In the genomic region with DNA sequence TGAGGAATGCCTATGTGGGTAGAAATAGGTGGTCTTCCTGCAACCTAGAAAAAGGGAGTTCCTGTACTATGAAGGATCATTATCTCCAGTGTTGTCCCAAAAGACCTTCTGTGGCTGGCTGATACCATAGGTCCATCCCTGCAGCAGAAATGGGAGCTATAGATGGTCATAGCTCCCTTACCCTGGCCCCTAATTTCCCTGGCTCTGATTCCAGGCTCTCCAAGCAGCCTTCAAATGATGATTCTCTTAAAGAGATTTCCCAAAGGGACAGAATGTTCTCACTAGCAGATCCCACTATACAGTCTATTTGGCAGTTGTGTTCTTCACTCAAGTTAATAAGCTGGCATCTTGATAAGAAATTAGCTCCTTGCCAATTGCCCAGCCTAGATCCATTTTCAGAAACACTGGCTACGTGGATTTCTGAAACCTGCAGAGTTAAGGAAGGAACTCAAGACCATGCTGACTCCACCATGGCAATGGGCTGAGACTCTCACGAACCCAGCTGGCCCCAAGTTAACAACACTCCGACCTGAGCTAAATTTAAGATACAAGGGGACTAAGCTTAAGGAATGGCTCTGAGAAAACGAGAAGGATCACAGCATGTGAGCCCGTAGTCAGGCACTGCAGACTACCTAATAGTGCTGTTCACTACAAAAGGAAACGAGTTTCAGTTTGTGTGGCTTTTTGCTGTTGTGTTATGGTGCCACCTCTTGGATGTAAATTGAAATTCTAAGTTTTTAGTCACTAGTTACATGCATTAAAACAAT, we compare ENCODE assay signal across 8 cellular contexts. TPM values are rescaled to one million over a fixed set of nuclear protein-coding genes. Genes with fewer than 3 reads are reported as not detected.
DNase-seq lines count a peak whose midpoint lies in the region; ATAC-seq and TF ChIP-seq lines count a peak whose summit lies in the region.

No MANE protein-coding gene starts in this region.

- H3K36me3 ChIP-seq in SJSA1 (peaks cover 6% of the 10 kb centered on the region; the same call in 1 of the 2 replicates), breast epithelium (no peaks in the 10 kb centered on the region), kidney epithelial cell (ENCODE audit: control insufficient read depth, insufficient read depth, low read length) (no peaks in the 10 kb centered on the region)

- peak overlapping the region; percentile 1; the same call in 1 of the 2 replicates for H3K27ac ChIP-seq in SJSA1
- peak overlapping the region in 1 of 2 donors; percentile 31 for H3K27ac ChIP-seq in breast epithelium

- no peaks in the 10 kb centered on the region for H3K36me3 Mint-ChIP-seq in stimulated activated naive CD8-positive, alpha-beta T cell treated with anti-CD3 and anti-CD28 coated beads, Interleukin-15, Interleukin-2, amounts not matched to agents 100 ng/mL and 50 ng/mL, for 24 hours (ENCODE audit: low read depth)

- peak; percentile 13 for DNase-seq in DMS79 treated with DMSO at 0.1 percent for 48 hours (lab: John Stamatoyannopoulos, UW)
- peak; percentile 32 to 57 for DNase-seq in SJSA1 (ENCODE audit: low read depth in 1 of 2, low spot score in 2 of 2)
- DNase-seq in breast epithelium (ENCODE audit: low spot score in 2 of 2), result no peak
- DNase-seq in kidney epithelial cell (ENCODE audit: low read depth), result no peak

- H3K4me3 ChIP-seq in SJSA1, result peak overlapping the region; percentile 26
- H3K4me3 ChIP-seq in breast epithelium, result peak overlapping the region in 2 of 3 donors; percentile 27 to 46
- no peak overlapping the region for H3K4me3 ChIP-seq in kidney epithelial cell (ENCODE audit: low read depth, low read length)

- H3K27me3 ChIP-seq in SJSA1 (replicated peaks) (no peaks in the 10 kb centered on the region), breast epithelium (no peaks in the 10 kb centered on the region), kidney epithelial cell (ENCODE audit: control insufficient read depth, insufficient read depth, low read length) (no peaks in the 10 kb centered on the region)

- TF ChIP-seq RAD21 in Ishikawa (IDR thresholded peaks at IDR 0.05; ENCODE audit: low read depth), result peak; percentile 80

- peak; percentile 75 for ATAC-seq in GM19452 (IDR thresholded peaks at IDR 0.05; ENCODE audit: unreplicated experiment)
- no peak for ATAC-seq in HG03097 (IDR thresholded peaks at IDR 0.05; ENCODE audit: low FRiP score, unreplicated experiment)

- H3K4me1 Mint-ChIP-seq in stimulated activated naive CD8-positive, alpha-beta T cell treated with anti-CD3 and anti-CD28 coated beads, Interleukin-15, Interleukin-2, amounts not matched to agents 100 ng/mL and 50 ng/mL, for 24 hours (ENCODE audit: low read depth), result peaks cover 7% of the 10 kb centered on the region

- intact Hi-C loops in breast epithelium (cut with DNase I; ENCODE audit: low total_unique reads), result no loop called here

- peak overlapping the region; percentile 68 for H3K4me3 Mint-ChIP-seq in stimulated activated naive CD8-positive, alpha-beta T cell treated with anti-CD3 and anti-CD28 coated beads, Interleukin-15, Interleukin-2, amounts not matched to agents 100 ng/mL and 50 ng/mL, for 24 hours

- TF ChIP-seq EP300 in Ishikawa (IDR thresholded peaks at IDR 0.05; ENCODE audit: borderline replicate concordance), result no peak

- no peaks in the 10 kb centered on the region for H3K9me3 Mint-ChIP-seq in stimulated activated naive CD8-positive, alpha-beta T cell treated with anti-CD3 and anti-CD28 coated beads, Interleukin-15, Interleukin-2, amounts not matched to agents 100 ng/mL and 50 ng/mL, for 24 hours

- H3K9me3 ChIP-seq in SJSA1 (replicated peaks), result no peaks in the 10 kb centered on the region
- H3K9me3 ChIP-seq in breast epithelium, result no peaks in the 10 kb centered on the region

- no peaks in the 10 kb centered on the region for H3K27me3 Mint-ChIP-seq in stimulated activated naive CD8-positive, alpha-beta T cell treated with anti-CD3 and anti-CD28 coated beads, Interleukin-15, Interleukin-2, amounts not matched to agents 100 ng/mL and 50 ng/mL, for 24 hours

- TF ChIP-seq POLR2A in breast epithelium (IDR thresholded peaks at IDR 0.05), result no peak

- peak in 2 of 3 donors; percentile 48 to 57 for TF ChIP-seq CTCF in breast epithelium (IDR thresholded peaks at IDR 0.05)
- TF ChIP-seq CTCF in kidney epithelial cell (IDR thresholded peaks at IDR 0.05; ENCODE audit: insufficient read depth, low read length, poor library complexity, severe bottlenecking), result peak; percentile 58

- H3K27ac Mint-ChIP-seq in stimulated activated naive CD8-positive, alpha-beta T cell treated with anti-CD3 and anti-CD28 coated beads, Interleukin-15, Interleukin-2, amounts not matched to agents 100 ng/mL and 50 ng/mL, for 24 hours, result peak overlapping the region; percentile 59

- H3K4me1 ChIP-seq in SJSA1 (replicated peaks) (peaks cover 12% of the 10 kb centered on the region), breast epithelium (no peaks in the 10 kb centered on the region)

TF ChIP-seq in Ishikawa, 13 proteins besides CTCF, POLR2A, EP300 and RAD21:
- TF ChIP-seq TEAD4 (IDR thresholded peaks at IDR 0.05) (no peak), CREB1 (IDR thresholded peaks at IDR 0.05; ENCODE audit: low read depth) (no peak), EGR1 (IDR thresholded peaks at IDR 0.05) (no peak), CEBPB (IDR thresholded peaks at IDR 0.05) (no peak), ZBTB7A (IDR thresholded peaks at IDR 0.05; ENCODE audit: low read depth) (no peak), FOXM1 (IDR thresholded peaks at IDR 0.05; ENCODE audit: borderline replicate concordance, low read depth) (no peak), TAF1 (IDR thresholded peaks at IDR 0.05; ENCODE audit: low read depth) (no peak), TCF12 (IDR thresholded peaks at IDR 0.05; ENCODE audit: low read depth) (no peak), YY1 (IDR thresholded peaks at IDR 0.05; ENCODE audit: low read depth) (no peak), NFIC (IDR thresholded peaks at IDR 0.05) (no peak)
- TF ChIP-seq, protein P1, sequence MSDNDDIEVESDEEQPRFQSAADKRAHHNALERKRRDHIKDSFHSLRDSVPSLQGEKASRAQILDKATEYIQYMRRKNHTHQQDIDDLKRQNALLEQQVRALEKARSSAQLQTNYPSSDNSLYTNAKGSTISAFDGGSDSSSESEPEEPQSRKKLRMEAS (IDR thresholded peaks at IDR 0.05), result no peak
- TF ChIP-seq, protein P2, sequence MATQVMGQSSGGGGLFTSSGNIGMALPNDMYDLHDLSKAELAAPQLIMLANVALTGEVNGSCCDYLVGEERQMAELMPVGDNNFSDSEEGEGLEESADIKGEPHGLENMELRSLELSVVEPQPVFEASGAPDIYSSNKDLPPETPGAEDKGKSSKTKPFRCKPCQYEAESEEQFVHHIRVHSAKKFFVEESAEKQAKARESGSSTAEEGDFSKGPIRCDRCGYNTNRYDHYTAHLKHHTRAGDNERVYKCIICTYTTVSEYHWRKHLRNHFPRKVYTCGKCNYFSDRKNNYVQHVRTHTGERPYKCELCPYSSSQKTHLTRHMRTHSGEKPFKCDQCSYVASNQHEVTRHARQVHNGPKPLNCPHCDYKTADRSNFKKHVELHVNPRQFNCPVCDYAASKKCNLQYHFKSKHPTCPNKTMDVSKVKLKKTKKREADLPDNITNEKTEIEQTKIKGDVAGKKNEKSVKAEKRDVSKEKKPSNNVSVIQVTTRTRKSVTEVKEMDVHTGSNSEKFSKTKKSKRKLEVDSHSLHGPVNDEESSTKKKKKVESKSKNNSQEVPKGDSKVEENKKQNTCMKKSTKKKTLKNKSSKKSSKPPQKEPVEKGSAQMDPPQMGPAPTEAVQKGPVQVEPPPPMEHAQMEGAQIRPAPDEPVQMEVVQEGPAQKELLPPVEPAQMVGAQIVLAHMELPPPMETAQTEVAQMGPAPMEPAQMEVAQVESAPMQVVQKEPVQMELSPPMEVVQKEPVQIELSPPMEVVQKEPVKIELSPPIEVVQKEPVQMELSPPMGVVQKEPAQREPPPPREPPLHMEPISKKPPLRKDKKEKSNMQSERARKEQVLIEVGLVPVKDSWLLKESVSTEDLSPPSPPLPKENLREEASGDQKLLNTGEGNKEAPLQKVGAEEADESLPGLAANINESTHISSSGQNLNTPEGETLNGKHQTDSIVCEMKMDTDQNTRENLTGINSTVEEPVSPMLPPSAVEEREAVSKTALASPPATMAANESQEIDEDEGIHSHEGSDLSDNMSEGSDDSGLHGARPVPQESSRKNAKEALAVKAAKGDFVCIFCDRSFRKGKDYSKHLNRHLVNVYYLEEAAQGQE (IDR thresholded peaks at IDR 0.05; ENCODE audit: low read depth), result no peak
- TF ChIP-seq, protein P3, sequence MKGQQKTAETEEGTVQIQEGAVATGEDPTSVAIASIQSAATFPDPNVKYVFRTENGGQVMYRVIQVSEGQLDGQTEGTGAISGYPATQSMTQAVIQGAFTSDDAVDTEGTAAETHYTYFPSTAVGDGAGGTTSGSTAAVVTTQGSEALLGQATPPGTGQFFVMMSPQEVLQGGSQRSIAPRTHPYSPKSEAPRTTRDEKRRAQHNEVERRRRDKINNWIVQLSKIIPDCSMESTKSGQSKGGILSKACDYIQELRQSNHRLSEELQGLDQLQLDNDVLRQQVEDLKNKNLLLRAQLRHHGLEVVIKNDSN (IDR thresholded peaks at IDR 0.05), result no peak

RNA-seq across cellular contexts. Expression of a gene that starts 11.4 kb away (rescaled TPM):
- total RNA-seq in SJSA1 (2014; rRNA removed; shearing (Covaris generic)), result 22.7 and 29.0 TPM in 2 replicates
- 10 to 100 TPM; 10.2 to 26.8 (median 14.6) TPM for total RNA-seq in breast epithelium
- 9.9 and 21.2 TPM in 2 replicates for total RNA-seq in kidney epithelial cell

RNA-seq across cellular contexts. Expression of a gene that starts 14.1 kb away (rescaled TPM):
- total RNA-seq in SJSA1 (2014; rRNA removed; shearing (Covaris generic)), result 43.3 and 67.3 TPM in 2 replicates
- total RNA-seq in breast epithelium (10 to 100 TPM; 14.9 to 32.3 (median 22.6) TPM), kidney epithelial cell (37.2 and 39.2 TPM in 2 replicates)

RNA-seq across cellular contexts. Expression of a gene that starts 47.6 kb away (rescaled TPM):
- 0.41 and 1.2 TPM in 2 replicates for total RNA-seq in SJSA1 (2014; rRNA removed; shearing (Covaris generic))
- 100 to 1,000 TPM in 1 of 3 donors, 10 to 100 TPM in 1, 1 to 10 TPM in 1; 6.1 to 295 (median 77.7) TPM for total RNA-seq in breast epithelium
- total RNA-seq in kidney epithelial cell, result 56.4 and 59.6 TPM in 2 replicates

Comparison
In these comparisons a context has a peak if more than half of its experiments do, and no peak if none do; other contexts are left out.
1. DNase-seq: peak in DMS79 treated with DMSO at 0.1 percent for 48 hours (single experiment) and SJSA1 (2 of 2); none in breast epithelium (0 of 2) and kidney epithelial cell (single experiment).